In the genomic region with DNA sequence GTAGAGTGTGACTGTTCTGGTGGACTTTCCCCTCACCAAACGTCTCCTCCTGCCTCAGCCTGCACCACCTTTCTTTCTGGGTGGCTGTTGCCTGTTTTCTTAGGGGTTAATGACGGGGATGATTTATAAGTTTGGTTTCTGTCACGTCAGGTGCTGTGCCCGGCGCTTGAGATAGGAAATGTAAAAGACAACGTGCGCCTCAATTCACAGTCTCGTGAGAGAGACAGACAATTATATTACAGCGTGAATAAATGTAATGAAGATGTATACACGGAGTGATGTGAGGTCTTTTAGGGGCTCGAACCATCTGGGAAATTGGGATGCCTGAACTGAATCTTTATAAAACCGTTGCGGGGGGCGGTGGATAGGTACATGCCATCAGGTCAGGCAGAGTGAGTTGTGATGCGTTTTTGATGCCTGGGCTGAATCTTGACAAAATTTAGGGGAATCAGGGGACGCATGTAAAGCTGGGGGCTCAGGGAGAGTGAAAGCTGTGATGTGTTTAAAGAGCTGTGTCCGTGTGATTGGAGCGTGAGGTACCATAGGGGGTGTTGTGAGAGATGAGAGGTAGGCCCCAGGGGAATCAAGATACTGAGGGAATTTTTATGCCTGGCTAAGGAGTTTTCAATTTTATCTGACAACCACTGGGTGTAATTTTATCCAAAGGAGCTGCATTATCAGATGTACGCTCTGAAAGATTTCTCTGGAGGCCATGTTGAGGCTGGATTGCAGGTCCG, we compare ENCODE assay signal across 8 cellular contexts. TPM values are rescaled to one million over a fixed set of nuclear protein-coding genes. Genes with fewer than 3 reads are reported as not detected.
DNase-seq lines count a peak whose midpoint lies in the region; TF ChIP-seq lines count a peak whose summit lies in the region.

No MANE protein-coding gene starts in this region.

- no peak overlapping the region for H3K4me3 Mint-ChIP-seq in activated naive CD4-positive, alpha-beta T cell treated with anti-CD3 and anti-CD28 coated beads for 36 hours

- no CpG with 5 or more reads among the region's 20 CpGs for WGBS in iPS DF 6.9 (ENCODE audit: insufficient coverage, insufficient read length)
- WGBS in stomach, 5 donors: 3 to 5% (median 3%) methylated on average over 20 of the region's 20 CpGs

- H3K36me3 Mint-ChIP-seq in activated naive CD4-positive, alpha-beta T cell treated with anti-CD3 and anti-CD28 coated beads for 36 hours (ENCODE audit: low read depth): peaks cover 4% of the 10 kb centered on the region

- H3K9me3 ChIP-seq in iPS DF 6.9 (ENCODE audit: control insufficient read depth, insufficient read depth, low read length) (no peaks in the 10 kb centered on the region), stomach (no peaks in the 10 kb centered on the region)

- CTCF ChIA-PET in activated naive CD4-positive, alpha-beta T cell treated with anti-CD3 and anti-CD28 coated beads for 36 hours (lab: Charles Lee): interaction anchor here (0.8 to 1.5 kb wide), 4 partner anchors 46 to 203 kb away, joined by 3 to 7 read pairs (median 4); a partner anchor contains a TSS

- H3K4me1 ChIP-seq in iPS DF 6.9 (ENCODE audit: control insufficient read depth, insufficient read depth, low read length): no peaks in the 10 kb centered on the region; the same call in 1 of the 2 replicates
- peaks cover 9 to 32% (median 14%) of the 10 kb centered on the region in 4 donors for H3K4me1 ChIP-seq in stomach

- no peak overlapping the region for H3K27ac ChIP-seq in iPS DF 6.9 (ENCODE audit: low read length)
- H3K27ac ChIP-seq in stomach: peak overlapping the region; percentile 92 to 98 (median 96)

- TF ChIP-seq POLR2A in stomach (IDR thresholded peaks at IDR 0.05): no peak

- DNase-seq in DMS 273 (lab: John Stamatoyannopoulos, UW; ENCODE audit: unreplicated experiment) (peak; percentile 55), DMS 273 treated with DMSO at 0.1 percent for 48 hours (lab: John Stamatoyannopoulos, UW) (no peak), HT1080 (ENCODE audit: low read depth) (peak; percentile 11), iPS DF 6.9 (ENCODE audit: low read depth, low spot score) (no peak), stomach (no peak), HuH-7.5 (ENCODE audit: low spot score) (no peak)
- DNase-seq in activated CD8-positive, alpha-beta memory T cell treated with anti-CD3 and anti-CD28 coated beads, Interleukin-2, amount 50 U/mL, for 1 hour (ENCODE audit: extremely low read depth): peak; percentile 51
- DNase-seq in activated naive CD4-positive, alpha-beta T cell treated with anti-CD3 and anti-CD28 coated beads for 36 hours: no peak

- no peak overlapping the region for H3K27ac Mint-ChIP-seq in activated naive CD4-positive, alpha-beta T cell treated with anti-CD3 and anti-CD28 coated beads for 36 hours

- TF ChIP-seq CTCF in stomach (IDR thresholded peaks at IDR 0.05): no peak

- TF ChIP-seq EP300 in stomach (IDR thresholded peaks at IDR 0.05): no peak

- no peaks in the 10 kb centered on the region for H3K9me3 Mint-ChIP-seq in activated naive CD4-positive, alpha-beta T cell treated with anti-CD3 and anti-CD28 coated beads for 36 hours

- peaks cover 9% of the 10 kb centered on the region for H3K4me1 Mint-ChIP-seq in activated naive CD4-positive, alpha-beta T cell treated with anti-CD3 and anti-CD28 coated beads for 36 hours (ENCODE audit: low read depth)

- no peaks in the 10 kb centered on the region for H3K27me3 ChIP-seq in iPS DF 6.9 (ENCODE audit: control insufficient read depth, insufficient read depth, low read length)
- H3K27me3 ChIP-seq in stomach: peaks cover 0 to 4% (median 0%) of the 10 kb centered on the region in 3 donors

- H3K4me3 ChIP-seq in iPS DF 6.9 (ENCODE audit: low read length): peak overlapping the region; percentile 90; the same call in 1 of the 2 replicates
- H3K4me3 ChIP-seq in stomach: peak overlapping the region; percentile 63 to 85 (median 71)

- no peaks in the 10 kb centered on the region for H3K36me3 ChIP-seq in iPS DF 6.9 (ENCODE audit: control insufficient read depth, insufficient read depth, low read length)
- H3K36me3 ChIP-seq in stomach: peaks cover 0 to under 1% (median 0%) of the 10 kb centered on the region in 4 donors

- H3K27me3 Mint-ChIP-seq in activated naive CD4-positive, alpha-beta T cell treated with anti-CD3 and anti-CD28 coated beads for 36 hours (ENCODE audit: low read depth): no peaks in the 10 kb centered on the region

- intact Hi-C loops in stomach (cut with DNase I; ENCODE audit: low total_unique reads): no loop called here
- intact Hi-C loops in activated naive CD4-positive, alpha-beta T cell treated with anti-CD3 and anti-CD28 coated beads for 36 hours (cut with micrococcal nuclease): loop anchor here (1.0 to 5.0 kb wide), 11 partner anchors 41 to 1308 kb away; a partner anchor contains a TSS

RNA-seq across cellular contexts. Expression of a gene that starts 0.8 kb away (rescaled TPM):
- 48.9 and 53.0 TPM in 2 replicates for total RNA-seq in HT1080 (2014; rRNA removed; shearing (Covaris generic))
- 45.1 and 47.0 TPM in 2 replicates for polyA plus RNA-seq in HT1080 (2015; cell fraction: cytosol; rRNA removed)
- polyA plus RNA-seq in HT1080 (2015; cell fraction: nucleus; rRNA removed): 23.4 and 27.4 TPM in 2 replicates
- total RNA-seq in stomach: 100 to 1,000 TPM in 1 of 5 donors, 10 to 100 TPM in 4; 12.0 to 229 (median 37.5) TPM
- 10 to 100 TPM; 10.8 to 15.0 (median 13.9) TPM for polyA plus RNA-seq in stomach
- 10 to 100 TPM; 76.7 to 81.3 TPM for total RNA-seq in activated naive CD4-positive, alpha-beta T cell treated with anti-CD3 and anti-CD28 coated beads for 36 hours

RNA-seq across cellular contexts. Expression of a gene that starts 42.8 kb away (rescaled TPM):
- total RNA-seq in HT1080 (2014; rRNA removed; shearing (Covaris generic)): 12.8 and 13.4 TPM in 2 replicates
- polyA plus RNA-seq in HT1080 (2015; cell fraction: cytosol; rRNA removed): 5.3 and 5.8 TPM in 2 replicates
- polyA plus RNA-seq in HT1080 (2015; cell fraction: nucleus; rRNA removed): 6.4 and 7.5 TPM in 2 replicates
- total RNA-seq in stomach: 1 to 10 TPM; 3.1 to 8.1 (median 5.8) TPM
- polyA plus RNA-seq in stomach: 1 to 10 TPM; 1.1 to 2.9 (median 2.6) TPM
- under 1 TPM; 0.12 to 0.29 TPM for total RNA-seq in activated naive CD4-positive, alpha-beta T cell treated with anti-CD3 and anti-CD28 coated beads for 36 hours

RNA-seq across cellular contexts. Expression of a gene that starts 46.2 kb away (rescaled TPM):
- 16.1 and 17.5 TPM in 2 replicates for total RNA-seq in HT1080 (2014; rRNA removed; shearing (Covaris generic))
- 10.2 and 14.6 TPM in 2 replicates for polyA plus RNA-seq in HT1080 (2015; cell fraction: cytosol; rRNA removed)
- 13.6 and 14.8 TPM in 2 replicates for polyA plus RNA-seq in HT1080 (2015; cell fraction: nucleus; rRNA removed)
- total RNA-seq in stomach: 10 to 100 TPM in 4 of 5 donors, 1 to 10 TPM in 1; 8.8 to 61.3 (median 43.7) TPM
- 1 to 10 TPM; 1.4 to 4.0 (median 2.4) TPM for polyA plus RNA-seq in stomach
- total RNA-seq in activated naive CD4-positive, alpha-beta T cell treated with anti-CD3 and anti-CD28 coated beads for 36 hours: 10 to 100 TPM; 33.1 to 35.3 TPM

Comparison
In these comparisons a context has a peak if more than half of its experiments do, and no peak if none do; other contexts are left out.
1. DNase-seq: peak in DMS 273 (single experiment), HT1080 (single experiment) and activated CD8-positive, alpha-beta memory T cell treated with anti-CD3 and anti-CD28 coated beads, Interleukin-2, amount 50 U/mL, for 1 hour (single experiment); none in DMS 273 treated with DMSO at 0.1 percent for 48 hours (single experiment), iPS DF 6.9 (single experiment), stomach (single experiment), HuH-7.5 (single experiment) and activated naive CD4-positive, alpha-beta T cell treated with anti-CD3 and anti-CD28 coated beads for 36 hours (single experiment).